ENCODE assay signal across 2 cellular contexts in the genomic region with DNA sequence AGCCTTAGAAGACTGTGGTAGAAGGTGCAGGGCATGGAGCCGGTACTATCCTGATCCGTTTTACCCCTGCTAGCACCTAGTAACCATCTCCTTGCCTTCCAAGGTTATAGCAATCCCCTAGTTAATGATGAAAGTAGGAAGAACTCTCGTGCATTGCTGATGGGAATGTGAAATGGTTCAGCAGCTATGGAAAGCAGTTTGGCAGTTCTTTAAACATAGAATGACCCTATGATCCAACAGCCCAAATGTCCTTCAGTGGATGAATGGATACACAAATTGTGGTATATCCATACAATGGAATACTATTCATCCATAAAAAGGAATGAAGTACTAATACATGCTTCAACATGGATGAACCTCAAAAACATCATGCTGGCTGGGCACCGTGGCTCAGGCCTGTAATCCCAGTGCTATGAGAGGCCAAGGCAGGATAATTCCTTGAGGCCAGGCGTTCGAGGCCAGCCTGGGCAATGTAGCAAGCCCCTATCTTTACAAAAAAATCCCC.
TF ChIP-seq lines count a peak whose summit lies in the region.

No MANE protein-coding gene starts in this region.

TF ChIP-seq in A549, 52 proteins besides CTCF, POLR2A, EP300 and RAD21:
- TF ChIP-seq USF2 (IDR thresholded peaks at IDR 0.05), result no peak
- peak; percentile 81; the same call in 1 of the 2 replicates for TF ChIP-seq KDM1A (IDR thresholded peaks at IDR 0.05; ENCODE audit: low read depth)
- TF ChIP-seq TFCP2L1 (CRISPR knock-in tag; IDR thresholded peaks at IDR 0.05), result no peak
- no peak for TF ChIP-seq FOSB (CRISPR knock-in tag; IDR thresholded peaks at IDR 0.05)

TF ChIP-seq in H1, 55 proteins besides CTCF, POLR2A, EP300 and RAD21 (continued from another document):
- no peak for TF ChIP-seq JUN (IDR thresholded peaks at IDR 0.05; ENCODE audit: low read depth, low read length)
- TF ChIP-seq TAF7 (optimal IDR thresholded peaks at IDR 0.05; ENCODE audit: borderline replicate concordance, low read depth, low read length), result no peak
- TF ChIP-seq POU5F1 (IDR thresholded peaks at IDR 0.05; ENCODE audit: low read depth, low read length), result no peak
